In the genomic region with DNA sequence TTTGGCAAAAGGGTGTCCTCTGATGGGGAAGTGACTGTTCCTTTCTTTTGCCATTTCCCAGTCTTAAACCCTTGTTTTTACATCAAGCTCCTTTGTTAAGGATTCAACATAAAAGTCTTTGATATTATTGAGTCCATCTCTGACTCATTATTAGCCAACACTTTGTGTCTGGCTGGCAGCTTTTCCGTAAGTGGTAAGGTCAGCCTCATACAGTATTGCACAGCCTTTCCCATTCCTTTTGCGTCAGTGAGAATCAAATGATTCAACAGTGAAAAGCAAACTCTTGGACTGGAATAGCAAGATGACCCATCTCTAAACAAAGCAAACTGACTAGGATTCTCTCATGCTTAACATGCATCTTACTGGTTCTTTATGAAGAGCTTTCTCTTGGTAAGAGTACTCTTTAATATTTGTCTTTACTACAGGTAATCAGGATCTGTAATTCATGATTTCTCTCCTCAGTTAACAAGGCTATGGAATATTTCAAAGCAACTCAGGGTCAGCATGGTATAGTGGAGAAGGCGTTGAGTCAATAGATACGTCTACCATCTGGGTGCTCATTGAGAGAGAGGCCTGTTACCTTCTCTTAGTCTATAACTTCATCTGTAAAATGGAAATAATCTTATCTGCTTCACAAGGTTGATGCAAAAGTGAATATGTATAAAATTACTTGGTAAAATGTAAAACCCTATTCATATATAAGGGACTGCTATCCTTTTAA, we compare ENCODE assay signal across 11 cellular contexts.
A peak's percentile ranks its signal among the peaks of the same experiment; 100 is the strongest.
DNase-seq lines count a peak whose midpoint lies in the region; ATAC-seq, FAIRE-seq and TF ChIP-seq lines count a peak whose summit lies in the region.
"Had no signal": no experiment of that assay in that cellular context is flagged by ENCODE, and none has a peak within 500 bp of the region (broad histone marks: within the 10 kb centered on the region; RNA-seq: fewer than 3 reads in every experiment).

No MANE protein-coding gene starts in this region.

- H3K4me1 ChIP-seq in upper lobe of left lung (peaks cover 0 to 9% (median 4%) of the 10 kb centered on the region in 4 donors), small intestine (ENCODE audit: control insufficient read depth in 2 of 2, insufficient read depth in 1 of 2, low read depth in 1 of 2, low read length in 1 of 2) (no peaks in the 10 kb centered on the region)

- TF ChIP-seq EP300 in upper lobe of left lung (IDR thresholded peaks at IDR 0.05), result peak in 1 of 4 donors; percentile 24

- H3K4me3 ChIP-seq in upper lobe of left lung, result no peak overlapping the region
- H3K4me3 ChIP-seq in small intestine (ENCODE audit: low read depth in 1 of 2, low read length in 2 of 2), result no peak overlapping the region

- no peaks in the 10 kb centered on the region for H3K27me3 Mint-ChIP-seq in activated naive CD4-positive, alpha-beta T cell treated with anti-CD3 and anti-CD28 coated beads, Interleukin-2, amount 10 ng/mL, durations not matched to agents 7 days and 5 days

- H3K36me3 ChIP-seq in upper lobe of left lung (no peaks in the 10 kb centered on the region), small intestine (ENCODE audit: control insufficient read depth in 2 of 2, insufficient read depth in 2 of 2, low read length in 2 of 2) (no peaks in the 10 kb centered on the region)

- no peaks in the 10 kb centered on the region for H3K27me3 ChIP-seq in upper lobe of left lung
- no peaks in the 10 kb centered on the region for H3K27me3 ChIP-seq in small intestine (ENCODE audit: control insufficient read depth in 2 of 2, insufficient read depth in 2 of 2, low read length in 2 of 2)

- H3K4me3 Mint-ChIP-seq in activated naive CD4-positive, alpha-beta T cell treated with anti-CD3 and anti-CD28 coated beads, Interleukin-2, amount 10 ng/mL, durations not matched to agents 7 days and 5 days, result no peak overlapping the region

- no peak for TF ChIP-seq POLR2A in upper lobe of left lung (IDR thresholded peaks at IDR 0.05)

- no peaks in the 10 kb centered on the region for H3K4me1 Mint-ChIP-seq in activated naive CD4-positive, alpha-beta T cell treated with anti-CD3 and anti-CD28 coated beads, Interleukin-2, amount 10 ng/mL, durations not matched to agents 7 days and 5 days

- intact Hi-C loops in left ventricle myocardium superior (cut with micrococcal nuclease), result no loop called here

- DNase-seq in HS-5 (ENCODE audit: low read depth) (peak; percentile 83), amniotic stem cell (lab: John Stamatoyannopoulos, UW) (peak; percentile 72), left ventricle myocardium superior (peak; percentile 26), upper lobe of left lung (peak in 1 of 2 donors; percentile 45), small intestine (no peak), occipital lobe (lab: John Stamatoyannopoulos, UW) (no peak)
- DNase-seq in activated naive CD4-positive, alpha-beta T cell treated with anti-CD3 and anti-CD28 coated beads, Interleukin-2, amount 10 ng/mL, durations not matched to agents 7 days and 5 days, result no peak
- DNase-seq: effector CD8-positive, alpha-beta T cell; Karpas-422 had no signal

- CTCF ChIA-PET in activated naive CD4-positive, alpha-beta T cell treated with anti-CD3 and anti-CD28 coated beads, Interleukin-2, amount 10 ng/mL, durations not matched to agents 7 days and 5 days (lab: Charles Lee), result no interaction called here

- no peaks in the 10 kb centered on the region for H3K9me3 ChIP-seq in upper lobe of left lung
- H3K9me3 ChIP-seq in small intestine (ENCODE audit: control insufficient read depth, low read depth), result no peaks in the 10 kb centered on the region

- no peaks in the 10 kb centered on the region for H3K9me3 Mint-ChIP-seq in activated naive CD4-positive, alpha-beta T cell treated with anti-CD3 and anti-CD28 coated beads, Interleukin-2, amount 10 ng/mL, durations not matched to agents 7 days and 5 days

- FAIRE-seq in small intestine (lab: Jason Lieb, UNC), result no peak
- FAIRE-seq: GM18507 had no signal

- WGBS in upper lobe of left lung, 2 donors, result 70 to 71% methylated on average over 4 of the region's 4 CpGs
- 86 to 88% (median 88%) methylated on average over 4 of the region's 4 CpGs for WGBS in small intestine, 3 donors

- TF ChIP-seq CTCF in upper lobe of left lung (IDR thresholded peaks at IDR 0.05), result no peak

- no peak overlapping the region for H3K27ac Mint-ChIP-seq in activated naive CD4-positive, alpha-beta T cell treated with anti-CD3 and anti-CD28 coated beads, Interleukin-2, amount 10 ng/mL, durations not matched to agents 7 days and 5 days

- H3K27ac ChIP-seq in upper lobe of left lung (no peak overlapping the region), small intestine (ENCODE audit: low read depth in 1 of 2, low read length in 1 of 2) (no peak overlapping the region)

- ATAC-seq in left ventricle myocardium superior, result peak; percentile 69
- peak; percentile 72 to 92 for ATAC-seq in upper lobe of left lung (ENCODE audit: low FRiP score in 2 of 2)
- ATAC-seq in GM21367 (IDR thresholded peaks at IDR 0.05; ENCODE audit: unreplicated experiment), result no peak

- H3K36me3 Mint-ChIP-seq in activated naive CD4-positive, alpha-beta T cell treated with anti-CD3 and anti-CD28 coated beads, Interleukin-2, amount 10 ng/mL, durations not matched to agents 7 days and 5 days, result no peaks in the 10 kb centered on the region

Comparison
In these comparisons a context has a peak if more than half of its experiments do, and no peak if none do; other contexts are left out.
1. DNase-seq: peak in HS-5 (single experiment), amniotic stem cell (single experiment) and left ventricle myocardium superior (single experiment); none in small intestine (single experiment), activated naive CD4-positive, alpha-beta T cell treated with anti-CD3 and anti-CD28 coated beads, Interleukin-2, amount 10 ng/mL, durations not matched to agents 7 days and 5 days (single experiment) and occipital lobe (single experiment).